In the genomic region with DNA sequence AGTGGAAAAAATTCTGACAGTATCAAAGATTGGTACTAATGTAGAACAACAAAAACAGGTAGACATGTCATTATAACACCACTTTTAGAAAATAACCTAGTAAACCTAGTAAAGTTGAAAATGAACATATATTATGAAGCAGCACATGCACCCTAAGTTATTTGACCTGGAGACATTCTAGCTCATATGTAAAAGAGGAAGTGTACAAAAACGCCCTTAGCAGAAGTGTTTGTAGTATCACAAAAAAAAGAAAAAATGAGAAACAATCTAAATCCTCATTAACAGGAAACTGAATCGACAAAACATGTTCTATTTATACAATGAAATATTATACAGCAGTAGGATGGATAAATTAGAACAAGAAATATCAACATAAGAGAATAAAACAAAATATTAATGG, we compare ENCODE assay signal across 26 cellular contexts.
DNase-seq lines count a peak whose midpoint lies in the region; ATAC-seq, FAIRE-seq and TF ChIP-seq lines count a peak whose summit lies in the region.
"Had no signal": no experiment of that assay in that cellular context is flagged by ENCODE, and none has a peak within 500 bp of the region (broad histone marks: within the 10 kb centered on the region; RNA-seq: fewer than 3 reads in every experiment).

No MANE protein-coding gene starts in this region.

- POLR2A ChIA-PET in A549 (lab: Yijun Ruan, JAX) = no interaction called here

- 0% methylated on average over 2 of the region's 2 CpGs for WGBS in A549 (ENCODE audit: missing lambda C conversion rate)

- no peak for TF ChIP-seq EP300 in A549 (IDR thresholded peaks at IDR 0.05)

- H3K4me1 Mint-ChIP-seq in memory B cell = peaks cover 8% of the 10 kb centered on the region
- H3K4me1 Mint-ChIP-seq: GM23338 had no signal

- FAIRE-seq in A549 (lab: Jason Lieb, UNC) = peak; percentile 83
- FAIRE-seq: D721Med had no signal

- TF ChIP-seq RAD21 in A549 (conservative IDR thresholded peaks at IDR 0.05 in 1 of 2, IDR thresholded peaks at IDR 0.05 in 1 of 2) = no peak

- no peaks in the 10 kb centered on the region for H3K27me3 Mint-ChIP-seq in memory B cell

- no peak overlapping the region for H3K4me3 Mint-ChIP-seq in memory B cell
- H3K4me3 Mint-ChIP-seq: GM23338 had no signal

- H3K27ac Mint-ChIP-seq in memory B cell = no peak overlapping the region
- H3K27ac Mint-ChIP-seq: GM23338 had no signal

- no peak overlapping the region for H3K4me3 ChIP-seq in A549
- H3K4me3 ChIP-seq: GM23338, HAP-1, PC-9, SK-N-MC had no signal

- DNase-seq in A549 (ENCODE audit: low read depth in 1 of 2, low spot score in 1 of 2) (no peak), KBM-7 (peak; percentile 7), OCI-M1 (lab: John Stamatoyannopoulos, UW) (peak; percentile 17), memory B cell (ENCODE audit: low spot score in 2 of 2) (no peak), DMS79 treated with DMSO at 0.1 percent for 48 hours (lab: John Stamatoyannopoulos, UW) (no peak), hypothalamus (lab: John Stamatoyannopoulos, UW) (no peak)
- DNase-seq: BE2C, DMS53, EL, GF-D8, NCI-H1048, NCI-H1436 treated with DMSO at 0.1 percent for 48 hours, NCI-H2029, NCI-H226, NCI-H510A treated with DMSO at 0.1 percent for 48 hours, NCI-H748 treated with DMSO at 0.1 percent for 48 hours, PC-9, RPMI8226, SHP77 treated with DMSO at 0.1 percent for 48 hours had no signal

- TF ChIP-seq CTCF in A549 (IDR thresholded peaks at IDR 0.05) = no peak

- CTCF ChIA-PET in A549 (lab: Yijun Ruan, JAX) = no interaction called here

- H3K4me1 ChIP-seq in A549 = no peaks in the 10 kb centered on the region
- H3K4me1 ChIP-seq: BE2C, HAP-1 had no signal

- no peaks in the 10 kb centered on the region for H3K36me3 Mint-ChIP-seq in memory B cell

- no peak for TF ChIP-seq POLR2A in A549 (IDR thresholded peaks at IDR 0.05; ENCODE audit: low read length)

- H3K9me3 ChIP-seq in A549 = no peaks in the 10 kb centered on the region
- H3K9me3 ChIP-seq: BE2C, HAP-1 had no signal

- no peaks in the 10 kb centered on the region for H3K9me3 Mint-ChIP-seq in memory B cell
- H3K9me3 Mint-ChIP-seq: GM23338 had no signal

- H3K27ac ChIP-seq in A549 = no peak overlapping the region
- H3K27ac ChIP-seq: HL-60, KMS-11, PC-9, SK-N-MC had no signal

- in situ Hi-C loops in KBM-7 (cut with MboI; ENCODE audit: low pct_unique_long_range_greater_than_20kb, low sequenced_read_pairs) = no loop called here

- ATAC-seq in A549 (no peak), memory B cell (ENCODE audit: low read depth) (peak; percentile 47), GM21717 (IDR thresholded peaks at IDR 0.05; ENCODE audit: unreplicated experiment) (no peak)
- ATAC-seq: GM23338 had no signal

- H3K4me2 ChIP-seq in A549 = no peak overlapping the region
- H3K4me2 ChIP-seq: GM23338, KMS-11, PC-9 had no signal

TF ChIP-seq in A549, 52 proteins besides CTCF, POLR2A, EP300 and RAD21:
- TF ChIP-seq ZFP36 (IDR thresholded peaks at IDR 0.05; ENCODE audit: borderline replicate concordance, partially characterized antibody) (no peak), SMC3 (IDR thresholded peaks at IDR 0.05) (no peak), MYC (IDR thresholded peaks at IDR 0.05; ENCODE audit: borderline replicate concordance, low read length) (no peak), GATA3 (IDR thresholded peaks at IDR 0.05; ENCODE audit: borderline replicate concordance) (no peak), NPAS2 (CRISPR knock-in tag; IDR thresholded peaks at IDR 0.05; ENCODE audit: borderline replicate concordance) (no peak), ATOH8 (CRISPR knock-in tag; IDR thresholded peaks at IDR 0.05; ENCODE audit: low read depth) (no peak), CBX2 (IDR thresholded peaks at IDR 0.05; ENCODE audit: borderline replicate concordance, low read depth) (no peak), TFCP2L1 (CRISPR knock-in tag; IDR thresholded peaks at IDR 0.05) (no peak), FOSL2 (IDR thresholded peaks at IDR 0.05) (no peak), FOSL2 (CRISPR knock-in tag; IDR thresholded peaks at IDR 0.05) (no peak), SREBF2 (IDR thresholded peaks at IDR 0.05) (no peak), MAZ (IDR thresholded peaks at IDR 0.05; ENCODE audit: borderline replicate concordance, low read depth, low read length) (no peak)
- TF ChIP-seq, protein P1, sequence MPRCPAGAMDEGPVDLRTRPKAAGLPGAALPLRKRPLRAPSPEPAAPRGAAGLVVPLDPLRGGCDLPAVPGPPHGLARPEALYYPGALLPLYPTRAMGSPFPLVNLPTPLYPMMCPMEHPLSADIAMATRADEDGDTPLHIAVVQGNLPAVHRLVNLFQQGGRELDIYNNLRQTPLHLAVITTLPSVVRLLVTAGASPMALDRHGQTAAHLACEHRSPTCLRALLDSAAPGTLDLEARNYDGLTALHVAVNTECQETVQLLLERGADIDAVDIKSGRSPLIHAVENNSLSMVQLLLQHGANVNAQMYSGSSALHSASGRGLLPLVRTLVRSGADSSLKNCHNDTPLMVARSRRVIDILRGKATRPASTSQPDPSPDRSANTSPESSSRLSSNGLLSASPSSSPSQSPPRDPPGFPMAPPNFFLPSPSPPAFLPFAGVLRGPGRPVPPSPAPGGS (IDR thresholded peaks at IDR 0.05) = no peak
- TF ChIP-seq, protein P2, sequence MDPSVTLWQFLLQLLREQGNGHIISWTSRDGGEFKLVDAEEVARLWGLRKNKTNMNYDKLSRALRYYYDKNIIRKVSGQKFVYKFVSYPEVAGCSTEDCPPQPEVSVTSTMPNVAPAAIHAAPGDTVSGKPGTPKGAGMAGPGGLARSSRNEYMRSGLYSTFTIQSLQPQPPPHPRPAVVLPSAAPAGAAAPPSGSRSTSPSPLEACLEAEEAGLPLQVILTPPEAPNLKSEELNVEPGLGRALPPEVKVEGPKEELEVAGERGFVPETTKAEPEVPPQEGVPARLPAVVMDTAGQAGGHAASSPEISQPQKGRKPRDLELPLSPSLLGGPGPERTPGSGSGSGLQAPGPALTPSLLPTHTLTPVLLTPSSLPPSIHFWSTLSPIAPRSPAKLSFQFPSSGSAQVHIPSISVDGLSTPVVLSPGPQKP (IDR thresholded peaks at IDR 0.05; ENCODE audit: low read depth, low read length) = no peak
TF ChIP-seq in A549: peak in this region for 0.

Comparison
In these comparisons a context has a peak if more than half of its experiments do, and no peak if none do; other contexts are left out.
1. DNase-seq: peak in KBM-7 (single experiment) and OCI-M1 (single experiment); none in A549 (0 of 2), memory B cell (0 of 2), DMS79 treated with DMSO at 0.1 percent for 48 hours (single experiment) and hypothalamus (0 of 51).